In genomic region chr2:188949046-188949818, GRCh38 we compare ENCODE assay signal across 22 cellular contexts. TPM values are rescaled to one million over a fixed set of nuclear protein-coding genes. Genes with fewer than 3 reads are reported as not detected.
"Had no signal": no experiment of that assay in that cellular context is flagged by ENCODE, and none has a peak within 500 bp of the region (broad histone marks: within the 10 kb centered on the region; RNA-seq: fewer than 3 reads in every experiment).

No MANE protein-coding gene starts in this region.

- H3K27me3 ChIP-seq: gastrocnemius medialis, heart right ventricle, left lung, ovary, tibial nerve had no signal

- ATAC-seq: esophagus mucosa; gastrocnemius medialis; heart right ventricle; left lung; lower lobe of right lung; natural killer cell; right cardiac atrium; stimulated activated effector memory CD8-positive, alpha-beta T cell treated with anti-CD3 and anti-CD28 coated beads, Interleukin-12 subunit alpha, Interleukin-12 subunit beta, amount 100 ng/mL, for 72 hours had no signal

- H3K36me3 Mint-ChIP-seq: memory B cell; mesothelial cell of epicardium; stimulated activated effector memory CD8-positive, alpha-beta T cell treated with anti-CD3 and anti-CD28 coated beads, Interleukin-12 subunit alpha, Interleukin-12 subunit beta, amount 100 ng/mL, for 72 hours had no signal

- H3K4me2 ChIP-seq: smooth muscle cell had no signal

- H3K9me3 Mint-ChIP-seq: memory B cell; stimulated activated naive CD8-positive, alpha-beta T cell treated with anti-CD3 and anti-CD28 coated beads, Interleukin-15, Interleukin-2, amounts not matched to agents 100 ng/mL and 50 ng/mL, for 24 hours had no signal

- H3K9me3 ChIP-seq: gastrocnemius medialis, lower lobe of right lung, ovary had no signal

- H3K36me3 ChIP-seq: gastrocnemius medialis, heart right ventricle, left lung, lower lobe of right lung, ovary, tibial nerve had no signal

- H3K27ac Mint-ChIP-seq: memory B cell; mesothelial cell of epicardium; natural killer cell; progenitor cell of endocrine pancreas; stimulated activated effector memory CD8-positive, alpha-beta T cell treated with anti-CD3 and anti-CD28 coated beads, Interleukin-12 subunit alpha, Interleukin-12 subunit beta, amount 100 ng/mL, for 72 hours; stimulated activated naive CD8-positive, alpha-beta T cell treated with anti-CD3 and anti-CD28 coated beads, Interleukin-15, Interleukin-2, amounts not matched to agents 100 ng/mL and 50 ng/mL, for 24 hours had no signal

- H3K4me1 Mint-ChIP-seq: memory B cell; mesothelial cell of epicardium; natural killer cell; neural crest cell; stimulated activated effector memory CD8-positive, alpha-beta T cell treated with anti-CD3 and anti-CD28 coated beads, Interleukin-12 subunit alpha, Interleukin-12 subunit beta, amount 100 ng/mL, for 72 hours had no signal

- H3K27me3 Mint-ChIP-seq: memory B cell; progenitor cell of endocrine pancreas; stimulated activated naive CD8-positive, alpha-beta T cell treated with anti-CD3 and anti-CD28 coated beads, Interleukin-15, Interleukin-2, amounts not matched to agents 100 ng/mL and 50 ng/mL, for 24 hours had no signal

- H3K27ac ChIP-seq: gastrocnemius medialis, heart right ventricle, left lung, lower lobe of right lung, ovary, tibial nerve had no signal

- H3K4me3 Mint-ChIP-seq: memory B cell; mesothelial cell of epicardium; natural killer cell; neural crest cell; stimulated activated effector memory CD8-positive, alpha-beta T cell treated with anti-CD3 and anti-CD28 coated beads, Interleukin-12 subunit alpha, Interleukin-12 subunit beta, amount 100 ng/mL, for 72 hours; stimulated activated naive CD8-positive, alpha-beta T cell treated with anti-CD3 and anti-CD28 coated beads, Interleukin-15, Interleukin-2, amounts not matched to agents 100 ng/mL and 50 ng/mL, for 24 hours had no signal

- H3K4me1 ChIP-seq: gastrocnemius medialis, heart right ventricle, left lung, lower lobe of right lung, tibial nerve had no signal

- H3K4me3 ChIP-seq: gastrocnemius medialis, heart right ventricle, left lung, lower lobe of right lung, ovary, smooth muscle cell, tibial nerve had no signal

- DNase-seq: effector memory CD4-positive, alpha-beta T cell; gastrocnemius medialis; heart right ventricle; hypothalamus; islet precursor cell; lower lobe of right lung; natural killer cell; nucleus accumbens; ovary; stimulated activated CD4-positive, alpha-beta T cell treated with anti-CD3 and anti-CD28 coated beads, Interleukin-4, amount 100 ng/mL, for 1 hour; stimulated activated CD8-positive, alpha-beta memory T cell treated with anti-CD3 and anti-CD28 coated beads, Interleukin-4, amount 100 ng/mL, for 48 hours had no signal

RNA-seq across cellular contexts. Expression of gene COL3A1, which starts 24.9 kb away (rescaled TPM):
- total RNA-seq: natural killer cell had no signal
